1 cellular context compared by ENCODE assay signal in genomic region chr5:91189480-91190332, GRCh38.
TF ChIP-seq lines count a peak whose summit lies in the region.

No MANE protein-coding gene starts in this region.

TF ChIP-seq in WTC11, 78 proteins besides CTCF, POLR2A, EP300 and RAD21 (continued from another document):
- TF ChIP-seq IRF1 (CRISPR knock-in tag; IDR thresholded peaks at IDR 0.05) (no peak), PRRX2 (CRISPR knock-in tag; IDR thresholded peaks at IDR 0.05) (no peak)
